8 cellular contexts compared by ENCODE assay signal in genomic region chr13:40974460-40975407, GRCh38. TPM values are rescaled to one million over a fixed set of nuclear protein-coding genes. Genes with fewer than 3 reads are reported as not detected.
DNase-seq lines count a peak whose midpoint lies in the region; ATAC-seq, FAIRE-seq and TF ChIP-seq lines count a peak whose summit lies in the region.

No MANE protein-coding gene starts in this region.

- peak; percentile 62 for DNase-seq in CMK (ENCODE audit: low read depth)
- peak; percentile 78 for DNase-seq in OCI-LY7 (ENCODE audit: low spot score)
- peak; percentile 54 for DNase-seq in central memory CD4-positive, alpha-beta T cell
- DNase-seq in HepG2 (ENCODE audit: low spot score): peak; percentile 65
- DNase-seq in lower leg skin (ENCODE audit: low spot score in 2 of 2): no peak
- DNase-seq in middle frontal gyrus (ENCODE audit: extremely low spot score, low spot score): no peak

- BruUV-seq in OCI-LY7 (replicated peaks; lab: Mats Ljungman, UMichigan): no TSS peak
- BruUV-seq in HepG2 (replicated peaks; lab: Mats Ljungman, UMichigan): no TSS peak

- TF ChIP-seq POLR2A in HepG2 (IDR thresholded peaks at IDR 0.05; ENCODE audit: insufficient read depth in 1 of 2, low read depth in 2 of 2, low read length in 2 of 2) (no peak), lower leg skin (IDR thresholded peaks at IDR 0.05) (no peak)

- TF ChIP-seq CTCF in OCI-LY7 (conservative IDR thresholded peaks at IDR 0.05; ENCODE audit: low read length) (peak; percentile 86), HepG2 (CRISPR knock-in tag; IDR thresholded peaks at IDR 0.05) (peak; percentile 63), lower leg skin (IDR thresholded peaks at IDR 0.05) (no peak)

- TF ChIP-seq EP300 in HepG2 (IDR thresholded peaks at IDR 0.05; ENCODE audit: low read depth in 2 of 2, low read length in 2 of 2) (no peak), HepG2 (CRISPR knock-in tag; IDR thresholded peaks at IDR 0.05; ENCODE audit: borderline replicate concordance) (no peak)

- peak; percentile 62 for FAIRE-seq in HepG2 (lab: Jason Lieb, UNC)

- H3K4me3 ChIP-seq in OCI-LY7 (ENCODE audit: low read depth, low read length, poor library complexity, severe bottlenecking): peak overlapping the region; percentile 85
- H3K4me3 ChIP-seq in HepG2 (replicated peaks in 1 of 3; ENCODE audit: insufficient read depth in 1 of 3, low read depth in 2 of 3, low read length in 3 of 3): peak overlapping the region in 1 of 3 experiments; percentile 3; a peak in 1 of 6 replicates
- no peak overlapping the region for H3K4me3 ChIP-seq in lower leg skin (ENCODE audit: low read depth, poor library complexity, severe bottlenecking)

- 36% methylated on average over 4 of the region's 4 CpGs for WGBS in HepG2 (ENCODE audit: low lambda C conversion rate)
- WGBS in lower leg skin, 2 donors: 49 to 52% methylated on average over 4 of the region's 4 CpGs

- H3K79me2 ChIP-seq in OCI-LY7 (ENCODE audit: insufficient read depth, low read depth, low read length) (peaks cover 100% of the 10 kb centered on the region), HepG2 (ENCODE audit: insufficient read depth, low read length) (peaks cover 90% of the 10 kb centered on the region)

- H3K27ac ChIP-seq in OCI-LY7 (ENCODE audit: low read depth, low read length, poor library complexity, severe bottlenecking): peak overlapping the region; percentile 64
- peak overlapping the region; percentile 57 for H3K27ac ChIP-seq in HepG2 (ENCODE audit: extremely low read length, insufficient read depth, low read length)

- H3K4me1 ChIP-seq in OCI-LY7 (ENCODE audit: insufficient read depth, low read length, poor library complexity, severe bottlenecking): peaks cover 82% of the 10 kb centered on the region
- H3K4me1 ChIP-seq in HepG2 (ENCODE audit: insufficient read depth, low read length): peaks cover 70% of the 10 kb centered on the region

- peaks cover 84% of the 10 kb centered on the region for H4K20me1 ChIP-seq in OCI-LY7 (ENCODE audit: insufficient read depth, low read length)
- H4K20me1 ChIP-seq in HepG2 (ENCODE audit: insufficient read depth, low read length): peaks cover 14% of the 10 kb centered on the region; the same call in 1 of the 2 replicates

- POLR2A ChIA-PET in OCI-LY7 (lab: Charles Lee): interaction anchor here (0.5 to 1.9 kb wide), 15 partner anchors 9 to 79 kb away, joined by 3 to 18 read pairs (median 7); partner anchors contain the start of gene ELF1
- POLR2A ChIA-PET in HepG2 (lab: Yijun Ruan, JAX): interaction anchor here (0.8 to 0.9 kb wide), 3 partner anchors 9 to 81 kb away, joined by 3 read pairs; partner anchors contain the start of gene ELF1

- H3K36me3 ChIP-seq in OCI-LY7 (ENCODE audit: insufficient read depth, low read length) (peaks cover 90% of the 10 kb centered on the region), HepG2 (replicated peaks in 1 of 2; ENCODE audit: control insufficient read depth in 1 of 2, insufficient read depth in 2 of 2, low read length in 2 of 2) (peaks cover 3 to 12% of the 10 kb centered on the region in 2 experiments; a peak in 3 of 5 replicates)

- ATAC-seq in GM18909 (IDR thresholded peaks at IDR 0.05; ENCODE audit: poor library complexity, unreplicated experiment) (peak; percentile 76), HG03097 (IDR thresholded peaks at IDR 0.05; ENCODE audit: low FRiP score, unreplicated experiment) (peak; percentile 52), HepG2 (peak; percentile 95)

- CTCF ChIA-PET in OCI-LY7 (lab: Charles Lee; ENCODE audit: unreplicated experiment) (interaction anchor here (0.6 to 0.9 kb wide), 2 partner anchors 41 to 86 kb away, joined by 3 read pairs; no protein-coding TSS in a partner anchor), HepG2 (lab: Yijun Ruan, JAX; ENCODE audit: low intra/inter-chr PET ratio, low total read pairs) (interaction anchor here (1.7 kb wide), 1 partner anchor 80 kb away, joined by 7 read pairs; no protein-coding TSS in a partner anchor)

- no peak overlapping the region for H3K9ac ChIP-seq in HepG2 (ENCODE audit: insufficient read depth, low read depth, low read length)

- no peaks in the 10 kb centered on the region for H3K9me3 ChIP-seq in OCI-LY7 (ENCODE audit: low read length)
- H3K9me3 ChIP-seq in HepG2 (ENCODE audit: low read length): no peaks in the 10 kb centered on the region

- no peak overlapping the region for H2AFZ ChIP-seq in OCI-LY7 (ENCODE audit: low read length)
- no peak overlapping the region for H2AFZ ChIP-seq in HepG2 (ENCODE audit: low read length)

- in situ Hi-C loops in HepG2 (cut with HindIII; ENCODE audit: extremely low pct_ligation_motif_present, low pct_unique_long_range_greater_than_20kb): loop anchor here (10.0 kb wide), 1 partner anchor 80 kb away; no protein-coding TSS in a partner anchor

- no peaks in the 10 kb centered on the region for H3K9me2 ChIP-seq in OCI-LY7 (ENCODE audit: insufficient read depth, low read length)

- peak overlapping the region; percentile 94 for H3K4me2 ChIP-seq in OCI-LY7 (ENCODE audit: low read length)
- peak overlapping the region; percentile 56 for H3K4me2 ChIP-seq in HepG2 (ENCODE audit: low read depth, low read length)

- 0 out of 2 replicates have a peak, but pooled peaks have one; percentile 25 for TF ChIP-seq RAD21 in HepG2 (CRISPR knock-in tag; IDR thresholded peaks at IDR 0.05)

- intact Hi-C loops in OCI-LY7 (cut with micrococcal nuclease; ENCODE audit: unreplicated experiment): loop anchor here (1.0 to 10.0 kb wide), 2 partner anchors 8 to 340 kb away; partner anchors contain the start of gene NAA16
- intact Hi-C loops in HepG2 (cut with micrococcal nuclease; ENCODE audit: unreplicated experiment): loop anchor here (1.0 to 5.0 kb wide), 2 partner anchors 43 to 80 kb away; partner anchors contain the start of gene ELF1
- intact Hi-C loops in lower leg skin (cut with DNase I; ENCODE audit: low total_unique reads): no loop called here

- no peaks in the 10 kb centered on the region for H3K27me3 ChIP-seq in HepG2 (ENCODE audit: control insufficient read depth in 1 of 2, insufficient read depth in 2 of 2, low read length in 2 of 2)

TF ChIP-seq in HepG2, 621 proteins besides CTCF, POLR2A, EP300 and RAD21 (continues in another document):
- peak; percentile 28; the same call in 1 of the 2 replicates for TF ChIP-seq ARID5B (CRISPR knock-in tag; IDR thresholded peaks at IDR 0.05)
- no peak for TF ChIP-seq ZNF350 (CRISPR knock-in tag; IDR thresholded peaks at IDR 0.05; ENCODE audit: borderline replicate concordance, low read depth)
- TF ChIP-seq ELF4 (CRISPR knock-in tag; IDR thresholded peaks at IDR 0.05; ENCODE audit: borderline replicate concordance): no peak
- TF ChIP-seq MTA1 (CRISPR knock-in tag; IDR thresholded peaks at IDR 0.05; ENCODE audit: borderline replicate concordance): no peak
- no peak for TF ChIP-seq KLF15 (CRISPR knock-in tag; IDR thresholded peaks at IDR 0.05; ENCODE audit: borderline replicate concordance)

RNA-seq across cellular contexts. Expression of gene ELF1, which starts 44.4 kb away (rescaled TPM):
- 106 and 111 TPM in 2 replicates for total RNA-seq in OCI-LY7 (2014; rRNA removed; shearing (Covaris generic))
- total RNA-seq in OCI-LY7 (2022): 248 and 276 TPM in 2 replicates
- total RNA-seq in HepG2 (2016; rRNA removed; fragmentation: Illumina TruSeq; extraction: Trizol): 71.5 and 91.5 TPM in 2 replicates
- 12.1 and 14.2 TPM in 2 replicates for total RNA-seq in HepG2 (2016; cell fraction: cytosol; rRNA removed; fragmentation: Illumina TruSeq; extraction: Trizol; ENCODE audit: low read depth)
- total RNA-seq in HepG2 (2016; cell fraction: insoluble cytoplasmic fraction; rRNA removed; fragmentation: Illumina TruSeq; extraction: Trizol): 70.6 and 87.4 TPM in 2 replicates
- 24.5 and 26.2 TPM in 2 replicates for total RNA-seq in HepG2 (2016; cell fraction: membrane; rRNA removed; fragmentation: Illumina TruSeq; extraction: Trizol)
- 78.4 and 79.2 TPM in 2 replicates for total RNA-seq in HepG2 (2016; cell fraction: nucleus; rRNA removed; fragmentation: Illumina TruSeq; extraction: Trizol)
- polyA plus RNA-seq in HepG2 (2011; rRNA removed): 24.6 and 26.5 TPM in 2 replicates
- 14.1 and 18.0 TPM in 2 replicates for polyA plus RNA-seq in HepG2 (2011; cell fraction: cytosol; rRNA removed)
- polyA plus RNA-seq in HepG2 (2011; cell fraction: nucleus; rRNA removed): 15.7 and 16.1 TPM in 2 replicates
- 28.9 and 32.2 TPM in 2 replicates for polyA plus RNA-seq in HepG2 (2012)
- 1.6 and 1.9 TPM in 2 replicates for polyA plus RNA-seq in HepG2 (2016; cell fraction: cytosol; fragmentation: Illumina TruSeq; extraction: Trizol; ENCODE audit: low read depth)
- 55.8 and 56.2 TPM in 2 replicates for polyA plus RNA-seq in HepG2 (2016; cell fraction: insoluble cytoplasmic fraction; fragmentation: Illumina TruSeq; extraction: Trizol; ENCODE audit: low read depth)
- 6.4 and 6.6 TPM in 2 replicates for polyA plus RNA-seq in HepG2 (2016; cell fraction: membrane; fragmentation: Illumina TruSeq; extraction: Trizol; ENCODE audit: low read depth)
- polyA plus RNA-seq in HepG2 (2016; cell fraction: nucleus; fragmentation: Illumina TruSeq; extraction: Trizol; ENCODE audit: insufficient read depth, low read depth): 46.4 and 47.1 TPM in 2 replicates
- 18.2 and 60.6 TPM in 2 replicates for polyA minus RNA-seq in HepG2 (2011; rRNA and poly(A)+ RNA removed; ENCODE audit: low replicate concordance)
- 29.5 and 31.8 TPM in 2 replicates for polyA minus RNA-seq in HepG2 (2011; cell fraction: cytosol; rRNA and poly(A)+ RNA removed)
- polyA minus RNA-seq in HepG2 (2011; cell fraction: nucleus; rRNA and poly(A)+ RNA removed): 77.6 and 81.4 TPM in 2 replicates
- total RNA-seq in lower leg skin: 100 to 1,000 TPM; 112 to 137 (median 125) TPM

Comparison
In these comparisons a context has a peak if more than half of its experiments do, and no peak if none do; other contexts are left out.
1. DNase-seq: peak in CMK (single experiment), OCI-LY7 (single experiment), central memory CD4-positive, alpha-beta T cell (single experiment) and HepG2 (single experiment); none in lower leg skin (0 of 2) and middle frontal gyrus (single experiment).
2. CTCF ChIP-seq: peak in OCI-LY7 (single experiment) and HepG2 (single experiment); none in lower leg skin (0 of 3).
3. Peak in every context shown above with its lines, with median percentiles within 50 percentile points of each other: ATAC-seq.